20 cellular contexts compared by ENCODE assay signal in the genomic region with DNA sequence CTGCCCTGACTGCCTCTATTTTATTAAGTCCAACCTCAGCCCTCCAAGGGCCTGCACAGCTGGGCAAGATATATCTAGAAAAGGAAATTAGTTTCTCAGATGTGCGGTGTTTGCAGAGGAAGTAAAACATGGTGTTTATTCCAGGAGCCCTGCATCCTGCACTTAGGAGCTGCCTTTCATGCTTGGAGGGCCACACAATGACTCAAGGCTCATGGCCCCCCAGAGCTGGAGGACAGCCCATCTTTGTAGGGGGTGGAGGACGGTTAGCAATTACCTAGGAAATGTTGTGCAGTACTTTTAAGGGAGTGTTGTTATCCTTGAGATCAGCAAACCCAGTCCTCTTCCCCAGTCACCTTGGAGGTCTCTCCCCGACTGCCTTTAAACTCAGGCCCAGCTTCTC.
A peak's percentile ranks its signal among the peaks of the same experiment; 100 is the strongest.
DNase-seq lines count a peak whose midpoint lies in the region; ATAC-seq, FAIRE-seq and TF ChIP-seq lines count a peak whose summit lies in the region.
"Had no signal": no experiment of that assay in that cellular context is flagged by ENCODE, and none has a peak within 500 bp of the region (broad histone marks: within the 10 kb centered on the region; RNA-seq: fewer than 3 reads in every experiment).

No MANE protein-coding gene starts in this region.

- peaks cover 5 to 33% (median 12%) of the 10 kb centered on the region in 5 donors for H3K27me3 Mint-ChIP-seq in naive thymus-derived CD8-positive, alpha-beta T cell

- H3K27me3 ChIP-seq in heart right ventricle (no peaks in the 10 kb centered on the region), thyroid gland (no peaks in the 10 kb centered on the region), lower lobe of right lung (ENCODE audit: low read depth) (no peaks in the 10 kb centered on the region)

- H3K4me1 ChIP-seq in heart right ventricle (peaks cover 0 to 7% (median 0%) of the 10 kb centered on the region in 9 donors), thyroid gland (peaks cover 0 to 13% of the 10 kb centered on the region in 2 donors), lower lobe of right lung (no peaks in the 10 kb centered on the region)

- peak overlapping the region in 4 of 10 donors; percentile 10 to 74 (median 47) for H3K27ac ChIP-seq in heart right ventricle
- H3K27ac ChIP-seq in thyroid gland: peak overlapping the region; percentile 34 to 63 (median 59)
- no peak overlapping the region for H3K27ac ChIP-seq in lower lobe of right lung
- H3K27ac ChIP-seq: 22Rv1 had no signal

- no peaks in the 10 kb centered on the region for H3K4me1 Mint-ChIP-seq in naive thymus-derived CD8-positive, alpha-beta T cell
- H3K4me1 Mint-ChIP-seq: IgD-negative memory B cell had no signal

- no peak overlapping the region for H3K4me3 Mint-ChIP-seq in naive thymus-derived CD8-positive, alpha-beta T cell
- H3K4me3 Mint-ChIP-seq: IgD-negative memory B cell had no signal

- peak in 6 of 8 donors; percentile 61 to 92 (median 84) for ATAC-seq in heart right ventricle
- no peak for ATAC-seq in Right ventricle myocardium inferior
- ATAC-seq in lower lobe of right lung: no peak
- no peak for ATAC-seq in naive thymus-derived CD8-positive, alpha-beta T cell

- DNase-seq in heart right ventricle (peak in 1 of 2 donors; percentile 26), Right ventricle myocardium inferior (ENCODE audit: missing footprints) (no peak), RCC 7860 (ENCODE audit: low spot score) (peak; percentile 11), glomerular visceral epithelial cell (ENCODE audit: extremely low spot score) (peak; percentile 82), thyroid gland (peak; percentile 70 to 71), lower lobe of right lung (no peak), ecto neural progenitor cell (ENCODE audit: low spot score) (no peak)
- DNase-seq in naive thymus-derived CD8-positive, alpha-beta T cell: no peak
- DNase-seq: C1 segment of cervical spinal cord; DMS 273 treated with DMSO at 0.1 percent for 48 hours; NCI-H1417; NCI-H2029; NCI-H2171; NCI-H446; NCI-H69; NK-92 treated with Interleukin-12 subunit alpha and Interleukin-12 subunit beta, amount 100 ng/mL, for 24 hours had no signal

- TF ChIP-seq CTCF in heart right ventricle (IDR thresholded peaks at IDR 0.05) (no peak), thyroid gland (IDR thresholded peaks at IDR 0.05) (no peak), lower lobe of right lung (IDR thresholded peaks at IDR 0.05) (no peak)

- H3K9me3 ChIP-seq in heart right ventricle: peaks cover 0 to 4% (median 0%) of the 10 kb centered on the region in 11 donors
- no peaks in the 10 kb centered on the region for H3K9me3 ChIP-seq in thyroid gland
- no peaks in the 10 kb centered on the region for H3K9me3 ChIP-seq in lower lobe of right lung

- WGBS in heart right ventricle, 2 donors: 44 to 62% methylated on average over 3 of the region's 3 CpGs
- 18 to 27% methylated on average over 3 of the region's 3 CpGs for WGBS in thyroid gland, 2 donors

- H3K4me3 ChIP-seq in heart right ventricle (no peak overlapping the region), thyroid gland (replicated peaks in 1 of 3) (no peak overlapping the region), lower lobe of right lung (no peak overlapping the region)

- intact Hi-C loops in heart right ventricle (cut with DNase I) (no loop called here), Right ventricle myocardium inferior (cut with DNase I) (no loop called here), thyroid gland (cut with DNase I) (no loop called here), lower lobe of right lung (cut with DNase I) (no loop called here)

- no peaks in the 10 kb centered on the region for H3K36me3 Mint-ChIP-seq in naive thymus-derived CD8-positive, alpha-beta T cell
- H3K36me3 Mint-ChIP-seq: IgD-negative memory B cell had no signal

- H3K36me3 ChIP-seq in heart right ventricle (no peaks in the 10 kb centered on the region), thyroid gland (no peaks in the 10 kb centered on the region), lower lobe of right lung (no peaks in the 10 kb centered on the region)

- no peak for TF ChIP-seq POLR2A in thyroid gland (IDR thresholded peaks at IDR 0.05)

- no peak overlapping the region for H3K27ac Mint-ChIP-seq in naive thymus-derived CD8-positive, alpha-beta T cell

- no peak for FAIRE-seq in RCC 7860 (lab: Jason Lieb, UNC)
- FAIRE-seq: GM19239, H54 had no signal

- POLR2A ChIA-PET in naive thymus-derived CD8-positive, alpha-beta T cell (lab: Charles Lee): no interaction called here

- H3K9me3 Mint-ChIP-seq in naive thymus-derived CD8-positive, alpha-beta T cell: no peaks in the 10 kb centered on the region
- H3K9me3 Mint-ChIP-seq: IgD-negative memory B cell had no signal

Comparison
In these comparisons a context has a peak if more than half of its experiments do, and no peak if none do; other contexts are left out.
1. ATAC-seq: peak in heart right ventricle (6 of 8); none in Right ventricle myocardium inferior (single experiment), lower lobe of right lung (0 of 2) and naive thymus-derived CD8-positive, alpha-beta T cell (0 of 2).
2. DNase-seq: peak in RCC 7860 (single experiment), glomerular visceral epithelial cell (single experiment) and thyroid gland (2 of 2); none in Right ventricle myocardium inferior (single experiment), lower lobe of right lung (single experiment), ecto neural progenitor cell (single experiment) and naive thymus-derived CD8-positive, alpha-beta T cell (0 of 10).